In the genomic region with DNA sequence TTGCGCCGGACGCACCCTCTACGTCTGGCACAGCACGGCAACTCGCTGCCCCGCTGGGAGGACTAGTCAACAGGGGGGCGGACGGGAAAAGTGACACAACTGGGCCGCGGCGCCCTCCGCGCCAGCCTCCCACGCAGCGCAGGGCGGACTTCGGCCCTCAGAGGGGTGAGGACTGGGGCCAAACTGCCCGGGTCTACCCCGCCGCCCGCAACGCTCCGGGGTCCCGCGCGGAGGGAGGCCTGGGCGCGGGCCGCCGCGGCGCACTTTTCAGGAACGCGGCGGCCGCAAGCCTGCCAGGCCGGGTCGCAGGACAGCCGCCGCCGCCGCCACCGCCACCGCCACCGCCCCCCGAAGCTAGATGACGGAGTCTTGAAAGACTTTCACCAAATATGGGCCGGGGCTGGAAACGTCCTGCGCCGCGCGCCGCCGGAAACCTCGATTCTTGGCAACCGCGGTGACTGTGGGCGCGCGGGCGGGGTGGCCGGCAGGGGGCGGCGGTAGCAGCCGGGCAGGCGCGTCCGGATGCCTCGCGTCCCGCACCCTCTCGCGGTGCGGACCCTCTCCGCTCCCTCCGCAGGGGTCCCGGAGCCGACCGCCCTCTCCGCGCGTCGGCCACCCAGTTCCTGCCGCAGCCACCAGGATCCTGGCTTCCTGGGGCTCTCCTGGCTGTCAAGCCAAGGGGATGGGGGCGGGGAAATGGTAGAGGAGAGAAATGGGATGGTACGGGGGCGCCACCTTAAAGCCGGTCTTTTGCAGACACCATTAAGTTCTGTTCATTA, we compare ENCODE assay signal across 8 cellular contexts. TPM values are rescaled to one million over a fixed set of nuclear protein-coding genes. Genes with fewer than 3 reads are reported as not detected.
DNase-seq lines count a peak whose midpoint lies in the region; ATAC-seq and TF ChIP-seq lines count a peak whose summit lies in the region.

No MANE protein-coding gene starts in this region.

- peak overlapping the region; percentile 85 for H3K4me3 ChIP-seq in SJSA1

- peak overlapping the region; percentile 93 for H3K4me3 Mint-ChIP-seq in chondrocyte (ENCODE audit: unreplicated experiment)

- H3K27ac ChIP-seq in SJSA1 = peak overlapping the region; percentile 97

- H3K27ac Mint-ChIP-seq in chondrocyte (ENCODE audit: unreplicated experiment) = peak overlapping the region; percentile 98

- DNase-seq in G401 (ENCODE audit: low spot score) (peak; percentile 36), GM20000 (ENCODE audit: low spot score) (peak; percentile 90), SJSA1 (ENCODE audit: low read depth in 1 of 2, low spot score in 2 of 2) (peak; percentile 81 to 93), chondrocyte (ENCODE audit: low spot score) (peak; percentile 98), kidney glomerular epithelial cell (lab: John Stamatoyannopoulos, UW) (peak; percentile 61), DMS153 (lab: John Stamatoyannopoulos, UW) (no peak)
- DNase-seq in stimulated activated CD4-positive, alpha-beta T cell treated with anti-CD3 and anti-CD28 coated beads, Interleukin-2, amount 100 ng/mL, for 48 hours = peak; percentile 47 to 53

- no peaks in the 10 kb centered on the region; the same call in 1 of the 2 replicates for H3K27me3 ChIP-seq in SJSA1 (replicated peaks)

- peaks cover 49% of the 10 kb centered on the region for H3K4me1 ChIP-seq in SJSA1 (replicated peaks)

- peak; percentile 87 for TF ChIP-seq CTCF in GM20000 (IDR thresholded peaks at IDR 0.05; ENCODE audit: extremely low read depth, missing control alignments)
- peak; percentile 85 for TF ChIP-seq CTCF in chondrocyte (IDR thresholded peaks at IDR 0.05)

- in situ Hi-C loops in G401 (cut with HindIII; ENCODE audit: low sequenced_read_pairs) = no loop called here

- H3K36me3 ChIP-seq in SJSA1 = peaks cover 67% of the 10 kb centered on the region

- peak; percentile 55 for ATAC-seq in HG03565 (IDR thresholded peaks at IDR 0.05; ENCODE audit: unreplicated experiment)

- H3K4me1 Mint-ChIP-seq in chondrocyte (ENCODE audit: low read depth) = peaks cover 60% of the 10 kb centered on the region

- no peaks in the 10 kb centered on the region for H3K27me3 Mint-ChIP-seq in chondrocyte (ENCODE audit: low read depth)

- peaks cover 3% of the 10 kb centered on the region; the same call in 1 of the 2 replicates for H3K9me3 ChIP-seq in SJSA1 (replicated peaks)

- H3K9me3 Mint-ChIP-seq in chondrocyte (ENCODE audit: low read depth) = no peaks in the 10 kb centered on the region

- peaks cover 22% of the 10 kb centered on the region for H3K36me3 Mint-ChIP-seq in chondrocyte (ENCODE audit: low read depth)

RNA-seq across cellular contexts. Expression of a gene that starts 3.7 kb away (rescaled TPM):
- total RNA-seq in G401 (2014; rRNA removed; shearing (Covaris generic)) = 58.3 and 63.1 TPM in 2 replicates
- total RNA-seq in SJSA1 (2014; rRNA removed; shearing (Covaris generic)) = 47.8 and 65.3 TPM in 2 replicates
- total RNA-seq in chondrocyte = 523 to 556 TPM (median 539 TPM) in 3 replicates
